ENCODE assay signal across 17 cellular contexts in the genomic region with DNA sequence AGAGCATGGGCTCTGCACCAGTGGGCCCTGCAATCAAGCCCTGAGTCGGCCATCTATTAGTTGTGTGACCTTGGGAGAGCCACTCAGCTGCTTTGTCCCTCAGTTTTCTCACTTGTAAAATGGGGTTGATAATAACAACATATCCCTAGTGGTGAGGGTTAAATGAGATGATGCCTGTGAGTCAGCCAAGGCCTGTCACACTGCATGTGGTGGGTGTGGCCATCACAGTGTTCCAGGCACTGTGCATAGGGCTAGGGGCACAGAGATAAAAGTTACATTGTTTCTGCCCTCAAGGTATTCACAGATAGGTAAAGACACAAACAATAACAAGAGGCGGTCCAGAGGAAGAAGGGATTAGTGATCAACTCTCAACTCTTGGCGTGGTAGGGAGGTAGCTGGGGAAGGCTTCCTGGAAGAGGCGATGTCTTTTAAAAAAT. TPM values are rescaled to one million over a fixed set of nuclear protein-coding genes. Genes with fewer than 3 reads are reported as not detected.
DNase-seq lines count a peak whose midpoint lies in the region; ATAC-seq and TF ChIP-seq lines count a peak whose summit lies in the region.
"Had no signal": no experiment of that assay in that cellular context is flagged by ENCODE, and none has a peak within 500 bp of the region (broad histone marks: within the 10 kb centered on the region; RNA-seq: fewer than 3 reads in every experiment).

No MANE protein-coding gene starts in this region.

- H3K4me3 ChIP-seq in subcutaneous abdominal adipose tissue (ENCODE audit: low read depth in 1 of 5, low read length in 5 of 5) = no peak overlapping the region
- H3K4me3 ChIP-seq in body of pancreas = no peak overlapping the region
- H3K4me3 ChIP-seq: dorsolateral prefrontal cortex, lung, skin epidermis had no signal

- no peak overlapping the region for H3K9ac ChIP-seq in subcutaneous abdominal adipose tissue (ENCODE audit: low read length in 5 of 5)

- no peaks in the 10 kb centered on the region for H3K9me3 ChIP-seq in subcutaneous abdominal adipose tissue (ENCODE audit: control insufficient read depth in 5 of 5, low read length in 5 of 5)
- H3K9me3 ChIP-seq in body of pancreas = no peaks in the 10 kb centered on the region

- CTCF ChIA-PET in activated naive CD4-positive, alpha-beta T cell treated with anti-CD3 and anti-CD28 coated beads, Interleukin-2, amount 10 ng/mL, durations not matched to agents 7 days and 5 days (lab: Charles Lee) = no interaction called here

- H3K27me3 Mint-ChIP-seq in activated naive CD4-positive, alpha-beta T cell treated with anti-CD3 and anti-CD28 coated beads, Interleukin-2, amount 10 ng/mL, durations not matched to agents 7 days and 5 days = peaks cover 30% of the 10 kb centered on the region
- H3K27me3 Mint-ChIP-seq: stimulated activated naive CD8-positive, alpha-beta T cell treated with anti-CD3 and anti-CD28 coated beads, Interleukin-15, amount 100 ng/mL, for 72 hours had no signal

- 74 to 78% methylated on average over 4 of the region's 4 CpGs for WGBS in body of pancreas, 2 donors

- DNase-seq in activated naive CD4-positive, alpha-beta T cell treated with anti-CD3 and anti-CD28 coated beads, Interleukin-2, amount 10 ng/mL, durations not matched to agents 7 days and 5 days = no peak
- DNase-seq in activated naive CD4-positive, alpha-beta T cell treated with anti-CD3 and anti-CD28 coated beads, Interleukin-2, amount 50 U/mL, for 72 hours (ENCODE audit: low spot score in 2 of 2) = no peak
- DNase-seq in LHCN-M2 (ENCODE audit: low read depth) (peak; percentile 41), body of pancreas (no peak), NCI-H1436 (lab: John Stamatoyannopoulos, UW) (no peak), 8988T (no peak)
- DNase-seq: activated CD4-positive, CD25-positive, alpha-beta regulatory T cell; dorsolateral prefrontal cortex; GOT3; KBM-7; NCI-H1436 treated with DMSO at 0.1 percent for 48 hours; NCI-H345; stimulated activated naive CD8-positive, alpha-beta T cell treated with anti-CD3 and anti-CD28 coated beads, Interleukin-15, amount 100 ng/mL, for 72 hours had no signal

- no peak for ATAC-seq in activated naive CD4-positive, alpha-beta T cell treated with anti-CD3 and anti-CD28 coated beads, Interleukin-2, amount 50 U/mL, for 72 hours
- ATAC-seq in esophagus mucosa = peak; percentile 71
- no peak for ATAC-seq in body of pancreas
- ATAC-seq: stimulated activated naive CD8-positive, alpha-beta T cell treated with anti-CD3 and anti-CD28 coated beads, Interleukin-15, amount 100 ng/mL, for 72 hours had no signal

- intact Hi-C loops in body of pancreas (cut with DNase I) = no loop called here

- H3K27ac ChIP-seq in subcutaneous abdominal adipose tissue (ENCODE audit: low read depth, low read length) (peak overlapping the region; percentile 66), body of pancreas (no peak overlapping the region)
- H3K27ac ChIP-seq: dorsolateral prefrontal cortex had no signal

- no peak overlapping the region for H3K4me3 Mint-ChIP-seq in activated naive CD4-positive, alpha-beta T cell treated with anti-CD3 and anti-CD28 coated beads, Interleukin-2, amount 10 ng/mL, durations not matched to agents 7 days and 5 days
- H3K4me3 Mint-ChIP-seq: stimulated activated naive CD8-positive, alpha-beta T cell treated with anti-CD3 and anti-CD28 coated beads, Interleukin-15, amount 100 ng/mL, for 72 hours had no signal

- H3K9me3 Mint-ChIP-seq in activated naive CD4-positive, alpha-beta T cell treated with anti-CD3 and anti-CD28 coated beads, Interleukin-2, amount 10 ng/mL, durations not matched to agents 7 days and 5 days = no peaks in the 10 kb centered on the region
- no peaks in the 10 kb centered on the region for H3K9me3 Mint-ChIP-seq in activated naive CD4-positive, alpha-beta T cell treated with anti-CD3 and anti-CD28 coated beads, Interleukin-2, amount 50 U/mL, for 72 hours
- H3K9me3 Mint-ChIP-seq: stimulated activated naive CD8-positive, alpha-beta T cell treated with anti-CD3 and anti-CD28 coated beads, Interleukin-15, amount 100 ng/mL, for 72 hours had no signal

- peaks cover 9 to 89% (median 78%) of the 10 kb centered on the region in 5 donors for H3K4me1 ChIP-seq in subcutaneous abdominal adipose tissue (ENCODE audit: control insufficient read depth in 5 of 5, insufficient read depth in 5 of 5, low read length in 5 of 5)
- H3K4me1 ChIP-seq in body of pancreas = no peaks in the 10 kb centered on the region

- no peak for TF ChIP-seq CTCF in body of pancreas (IDR thresholded peaks at IDR 0.05)

- H3K27ac Mint-ChIP-seq in activated naive CD4-positive, alpha-beta T cell treated with anti-CD3 and anti-CD28 coated beads, Interleukin-2, amount 10 ng/mL, durations not matched to agents 7 days and 5 days = peak overlapping the region; percentile 95
- no peak overlapping the region for H3K27ac Mint-ChIP-seq in activated naive CD4-positive, alpha-beta T cell treated with anti-CD3 and anti-CD28 coated beads, Interleukin-2, amount 50 U/mL, for 72 hours
- H3K27ac Mint-ChIP-seq: stimulated activated naive CD8-positive, alpha-beta T cell treated with anti-CD3 and anti-CD28 coated beads, Interleukin-15, amount 100 ng/mL, for 72 hours had no signal

- peaks cover 0 to 45% (median 32%) of the 10 kb centered on the region in 5 donors for H3K36me3 ChIP-seq in subcutaneous abdominal adipose tissue (ENCODE audit: control insufficient read depth in 5 of 5, insufficient read depth in 5 of 5, low read length in 5 of 5)
- peaks cover 0 to 2% of the 10 kb centered on the region in 2 donors for H3K36me3 ChIP-seq in body of pancreas (replicated peaks in 1 of 2; ENCODE audit: insufficient read depth in 1 of 2, low read depth in 2 of 2)

- no peaks in the 10 kb centered on the region for H3K36me3 Mint-ChIP-seq in activated naive CD4-positive, alpha-beta T cell treated with anti-CD3 and anti-CD28 coated beads, Interleukin-2, amount 10 ng/mL, durations not matched to agents 7 days and 5 days
- H3K36me3 Mint-ChIP-seq in activated naive CD4-positive, alpha-beta T cell treated with anti-CD3 and anti-CD28 coated beads, Interleukin-2, amount 50 U/mL, for 72 hours = no peaks in the 10 kb centered on the region

- TF ChIP-seq POLR2A in body of pancreas (IDR thresholded peaks at IDR 0.05) = no peak

- H3K27me3 ChIP-seq in subcutaneous abdominal adipose tissue (ENCODE audit: control insufficient read depth in 5 of 5, insufficient read depth in 4 of 5, low read length in 5 of 5) (no peaks in the 10 kb centered on the region), body of pancreas (no peaks in the 10 kb centered on the region)
- H3K27me3 ChIP-seq: dorsolateral prefrontal cortex had no signal

- H3K4me1 Mint-ChIP-seq in activated naive CD4-positive, alpha-beta T cell treated with anti-CD3 and anti-CD28 coated beads, Interleukin-2, amount 10 ng/mL, durations not matched to agents 7 days and 5 days = peaks cover 38% of the 10 kb centered on the region

RNA-seq across cellular contexts. Expression of gene SMAD6, which starts 19.5 kb away (rescaled TPM):
- under 1 TPM; 0.20 to 0.70 TPM for total RNA-seq in activated naive CD4-positive, alpha-beta T cell treated with anti-CD3 and anti-CD28 coated beads, Interleukin-2, amount 50 U/mL, for 72 hours
- total RNA-seq in LHCN-M2 (2014; rRNA removed) (2.4 and 3.3 TPM in 2 replicates), esophagus mucosa (1.2 TPM), body of pancreas (10 to 100 TPM; 14.0 to 25.4 TPM)
- 1.5 TPM for polyA plus RNA-seq in LHCN-M2 (2012)
